15 cellular contexts compared by ENCODE assay signal in genomic region chr10:28169525-28169924, GRCh38.
DNase-seq lines count a peak whose midpoint lies in the region; ATAC-seq lines count a peak whose summit lies in the region.
"Had no signal": no experiment of that assay in that cellular context is flagged by ENCODE, and none has a peak within 500 bp of the region (broad histone marks: within the 10 kb centered on the region; RNA-seq: fewer than 3 reads in every experiment).

No MANE protein-coding gene starts in this region.

- DNase-seq in KBM-7: no peak
- DNase-seq in GF-D8 (lab: John Stamatoyannopoulos, UW): no peak
- DNase-seq in SHP77 (lab: John Stamatoyannopoulos, UW): no peak
- DNase-seq: activated CD4-positive, alpha-beta memory T cell treated with anti-CD3 and anti-CD28 coated beads, Interleukin-2, amount 10 ng/mL, durations not matched to agents 7 days and 5 days; activated gamma-delta T cell treated with Interleukin-2 at 50 U/mL for 16 hours; brain microvascular endothelial cell; kidney; NCI-H1417 treated with DMSO at 0.1 percent for 48 hours; NCI-H524 treated with DMSO at 0.1 percent for 48 hours; T1000 had no signal

- in situ Hi-C loops in KBM-7 (cut with MboI; ENCODE audit: low pct_unique_long_range_greater_than_20kb, low sequenced_read_pairs): no loop called here

- ATAC-seq in GM18861 (IDR thresholded peaks at IDR 0.05; ENCODE audit: unreplicated experiment): peak; percentile 85
- peak; percentile 85 for ATAC-seq in GM21367 (IDR thresholded peaks at IDR 0.05; ENCODE audit: unreplicated experiment)
- ATAC-seq in HG02938 (IDR thresholded peaks at IDR 0.05; ENCODE audit: unreplicated experiment): peak; percentile 97
- peak; percentile 95 for ATAC-seq in HG03558 (IDR thresholded peaks at IDR 0.05; ENCODE audit: extremely low read depth, unreplicated experiment)
- no peak for ATAC-seq in GM18868 (IDR thresholded peaks at IDR 0.05; ENCODE audit: unreplicated experiment)
